19 cellular contexts compared by ENCODE assay signal in the genomic region with DNA sequence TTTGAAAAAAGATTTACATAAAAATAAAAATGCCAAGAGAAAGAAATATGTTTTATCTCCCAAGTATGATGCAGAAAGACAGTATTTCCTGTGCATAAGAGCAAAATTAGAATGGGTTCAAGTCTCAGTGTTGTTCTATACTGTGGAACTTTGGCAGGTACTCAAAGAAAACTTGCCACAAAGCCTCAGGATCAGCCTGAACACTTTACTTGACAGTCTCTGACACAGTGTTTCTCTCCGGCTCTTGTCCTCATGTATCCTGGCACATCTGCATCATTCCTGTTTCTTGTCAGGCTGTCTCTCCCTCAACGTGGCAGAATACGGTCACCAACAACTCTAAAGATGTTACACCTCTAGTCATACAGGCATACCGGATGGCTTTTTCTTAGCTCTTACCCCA.
DNase-seq lines count a peak whose midpoint lies in the region; ATAC-seq, FAIRE-seq and TF ChIP-seq lines count a peak whose summit lies in the region.
"Had no signal": no experiment of that assay in that cellular context is flagged by ENCODE, and none has a peak within 500 bp of the region (broad histone marks: within the 10 kb centered on the region; RNA-seq: fewer than 3 reads in every experiment).

No MANE protein-coding gene starts in this region.

- H3K27ac Mint-ChIP-seq in chondrocyte (ENCODE audit: unreplicated experiment), result peak overlapping the region; percentile 84
- H3K27ac Mint-ChIP-seq: activated naive CD4-positive, alpha-beta T cell treated with anti-CD3 and anti-CD28 coated beads, Interleukin-2, amount 10 ng/mL, durations not matched to agents 7 days and 5 days; activated T-cell treated with anti-CD3 and anti-CD28 coated beads, Interleukin-2, amount 50 U/mL, for 72 hours; natural killer cell treated with Interleukin-12 subunit alpha and Interleukin-12 subunit beta and Interleukin-15 and Interleukin-18, amount 100 ng/mL, for 72 hours had no signal

- no peaks in the 10 kb centered on the region for H3K9me3 Mint-ChIP-seq in chondrocyte (ENCODE audit: low read depth)
- H3K9me3 Mint-ChIP-seq: activated naive CD4-positive, alpha-beta T cell treated with anti-CD3 and anti-CD28 coated beads, Interleukin-2, amount 10 ng/mL, durations not matched to agents 7 days and 5 days; activated T-cell treated with anti-CD3 and anti-CD28 coated beads, Interleukin-2, amount 50 U/mL, for 72 hours; natural killer cell treated with Interleukin-12 subunit alpha and Interleukin-12 subunit beta and Interleukin-15 and Interleukin-18, amount 100 ng/mL, for 72 hours had no signal

- H3K9me3 ChIP-seq in right atrium auricular region, result no peaks in the 10 kb centered on the region
- no peaks in the 10 kb centered on the region for H3K9me3 ChIP-seq in mesenchymal stem cell (ENCODE audit: control insufficient read depth, low read length)
- H3K9me3 ChIP-seq in aorta (ENCODE audit: control insufficient read depth, low read length), result no peaks in the 10 kb centered on the region
- H3K9me3 ChIP-seq in HepG2 (ENCODE audit: low read length), result no peaks in the 10 kb centered on the region
- H3K9me3 ChIP-seq: BE2C, sigmoid colon had no signal

- in situ Hi-C loops in HepG2 (cut with HindIII; ENCODE audit: extremely low pct_ligation_motif_present, low pct_unique_long_range_greater_than_20kb), result loop anchor here (25.0 kb wide), 1 partner anchor 611 kb away; no protein-coding TSS in a partner anchor

- no peak overlapping the region for H3K23ac ChIP-seq in mesenchymal stem cell (ENCODE audit: low read length in 2 of 2)

- no peak overlapping the region for H4K8ac ChIP-seq in mesenchymal stem cell (ENCODE audit: low read length)

- H3K18ac ChIP-seq in mesenchymal stem cell (ENCODE audit: low read depth in 1 of 2, low read length in 2 of 2), result no peak overlapping the region

- CTCF ChIA-PET in HepG2 (lab: Yijun Ruan, JAX; ENCODE audit: low intra/inter-chr PET ratio, low total read pairs), result interaction anchor here (2.1 to 2.2 kb wide), 2 partner anchors 331 to 601 kb away, joined by 7 to 16 read pairs; no protein-coding TSS in a partner anchor

- peak; percentile 78 for ATAC-seq in Right ventricle myocardium superior (ENCODE audit: poor library complexity)
- ATAC-seq in aorta (ENCODE audit: low FRiP score), result no peak
- no peak for ATAC-seq in HG03196 (IDR thresholded peaks at IDR 0.05; ENCODE audit: unreplicated experiment)
- ATAC-seq in HepG2, result no peak
- ATAC-seq: activated T-cell treated with anti-CD3 and anti-CD28 coated beads, Interleukin-2, amount 50 U/mL, for 72 hours; natural killer cell treated with Interleukin-12 subunit alpha and Interleukin-12 subunit beta and Interleukin-15 and Interleukin-18, amount 100 ng/mL, for 72 hours had no signal

- no peak overlapping the region for H4K91ac ChIP-seq in mesenchymal stem cell (ENCODE audit: low read length)

- no peak overlapping the region for H2BK5ac ChIP-seq in mesenchymal stem cell (ENCODE audit: low read depth, low read length, poor library complexity, severe bottlenecking)

- peak overlapping the region in 1 of 2 experiments; percentile 21 for H2BK12ac ChIP-seq in mesenchymal stem cell (ENCODE audit: low read length in 2 of 2)

- POLR2A ChIA-PET in HepG2 (lab: Yijun Ruan, JAX), result no interaction called here

- H2BK120ac ChIP-seq in mesenchymal stem cell (ENCODE audit: low read depth, low read length), result no peak overlapping the region

- H3K27me3 Mint-ChIP-seq in chondrocyte (ENCODE audit: low read depth), result no peaks in the 10 kb centered on the region
- H3K27me3 Mint-ChIP-seq: activated naive CD4-positive, alpha-beta T cell treated with anti-CD3 and anti-CD28 coated beads, Interleukin-2, amount 10 ng/mL, durations not matched to agents 7 days and 5 days; natural killer cell treated with Interleukin-12 subunit alpha and Interleukin-12 subunit beta and Interleukin-15 and Interleukin-18, amount 100 ng/mL, for 72 hours had no signal

- H3K4me2 ChIP-seq in mesenchymal stem cell (ENCODE audit: low read length, poor library complexity, severe bottlenecking) (no peak overlapping the region), HepG2 (ENCODE audit: low read depth, low read length) (no peak overlapping the region)

- TF ChIP-seq RAD21 in HepG2 (CRISPR knock-in tag; IDR thresholded peaks at IDR 0.05), result no peak

- H3K36me3 Mint-ChIP-seq in chondrocyte (ENCODE audit: low read depth), result no peaks in the 10 kb centered on the region
- H3K36me3 Mint-ChIP-seq: activated naive CD4-positive, alpha-beta T cell treated with anti-CD3 and anti-CD28 coated beads, Interleukin-2, amount 10 ng/mL, durations not matched to agents 7 days and 5 days; natural killer cell treated with Interleukin-12 subunit alpha and Interleukin-12 subunit beta and Interleukin-15 and Interleukin-18, amount 100 ng/mL, for 72 hours had no signal

- H3K9ac ChIP-seq in mesenchymal stem cell (ENCODE audit: low read length) (peak overlapping the region; percentile 46), HepG2 (ENCODE audit: insufficient read depth, low read depth, low read length) (no peak overlapping the region)

- WGBS in mesenchymal stem cell, result 71% methylated on average over 4 of the region's 4 CpGs
- WGBS in aorta, 2 donors, result 32 to 33% methylated on average over 4 of the region's 4 CpGs
- WGBS in HepG2 (ENCODE audit: low lambda C conversion rate), result 61% methylated on average over 4 of the region's 4 CpGs

- TF ChIP-seq CTCF in right atrium auricular region (IDR thresholded peaks at IDR 0.05) (no peak), chondrocyte (IDR thresholded peaks at IDR 0.05) (no peak), HepG2 (CRISPR knock-in tag; IDR thresholded peaks at IDR 0.05) (no peak)

- H2AK5ac ChIP-seq in mesenchymal stem cell (ENCODE audit: low read length, severe bottlenecking), result no peak overlapping the region

- no peaks in the 10 kb centered on the region for H4K20me1 ChIP-seq in HepG2 (ENCODE audit: insufficient read depth, low read length)

- no peak overlapping the region for H3K4me3 Mint-ChIP-seq in chondrocyte (ENCODE audit: unreplicated experiment)
- H3K4me3 Mint-ChIP-seq: activated naive CD4-positive, alpha-beta T cell treated with anti-CD3 and anti-CD28 coated beads, Interleukin-2, amount 10 ng/mL, durations not matched to agents 7 days and 5 days; activated T-cell treated with anti-CD3 and anti-CD28 coated beads, Interleukin-2, amount 50 U/mL, for 72 hours; natural killer cell treated with Interleukin-12 subunit alpha and Interleukin-12 subunit beta and Interleukin-15 and Interleukin-18, amount 100 ng/mL, for 72 hours had no signal

- H2BK15ac ChIP-seq in mesenchymal stem cell (ENCODE audit: low read depth, poor library complexity, severe bottlenecking), result no peak overlapping the region

- DNase-seq in Right ventricle myocardium superior (no peak), right atrium auricular region (ENCODE audit: low spot score) (no peak), chondrocyte (ENCODE audit: low spot score) (no peak), mesenchymal stem cell (no peak), aorta (no peak), HPDE6-E6E7 (ENCODE audit: extremely low spot score) (no peak), HepG2 (ENCODE audit: low spot score) (no peak)
- DNase-seq: activated CD4-positive, alpha-beta T cell treated with anti-CD3 and anti-CD28 coated beads for 4 hours; activated naive CD4-positive, alpha-beta T cell treated with anti-CD3 and anti-CD28 coated beads, Interleukin-2, amount 10 ng/mL, durations not matched to agents 7 days and 5 days; activated T-cell treated with anti-CD3 and anti-CD28 coated beads, Interleukin-2, amount 50 U/mL, for 72 hours; NCI-H2171; NK-92 treated with Interleukin-12 subunit alpha and Interleukin-12 subunit beta, amount 100 ng/mL, for 24 hours; posterior cingulate gyrus; sigmoid colon had no signal

- peak overlapping the region in 1 of 2 experiments; percentile 32 for H3K4ac ChIP-seq in mesenchymal stem cell (ENCODE audit: low read depth in 1 of 2, low read length in 2 of 2)

- H3K79me2 ChIP-seq in HepG2 (ENCODE audit: insufficient read depth, low read length), result no peaks in the 10 kb centered on the region

- no peaks in the 10 kb centered on the region for H3K79me1 ChIP-seq in mesenchymal stem cell (replicated peaks; ENCODE audit: low read length, poor library complexity, severe bottlenecking)

- peaks cover 37% of the 10 kb centered on the region for H3K4me1 Mint-ChIP-seq in chondrocyte (ENCODE audit: low read depth)
- H3K4me1 Mint-ChIP-seq: activated naive CD4-positive, alpha-beta T cell treated with anti-CD3 and anti-CD28 coated beads, Interleukin-2, amount 10 ng/mL, durations not matched to agents 7 days and 5 days had no signal

- TF ChIP-seq POLR2A in HepG2 (IDR thresholded peaks at IDR 0.05; ENCODE audit: insufficient read depth in 1 of 2, low read depth in 2 of 2, low read length in 2 of 2), result no peak

- H2AFZ ChIP-seq in mesenchymal stem cell (ENCODE audit: low read depth, low read length), result no peak overlapping the region
- no peak overlapping the region for H2AFZ ChIP-seq in HepG2 (ENCODE audit: low read length)

- H3K4me1 ChIP-seq in right atrium auricular region (peaks cover 0 to 26% of the 10 kb centered on the region in 2 donors), mesenchymal stem cell (ENCODE audit: control insufficient read depth, insufficient read depth, low read depth, low read length) (no peaks in the 10 kb centered on the region), aorta (ENCODE audit: control insufficient read depth in 1 of 2, insufficient read depth in 2 of 2, low read length in 2 of 2) (no peaks in the 10 kb centered on the region), HepG2 (ENCODE audit: insufficient read depth, low read length) (no peaks in the 10 kb centered on the region)
- H3K4me1 ChIP-seq: sigmoid colon had no signal

- H3K14ac ChIP-seq in mesenchymal stem cell (ENCODE audit: low read length in 2 of 2), result no peak overlapping the region

- H3K27ac ChIP-seq in right atrium auricular region (peak overlapping the region in 1 of 2 donors; percentile 53), mesenchymal stem cell (ENCODE audit: low read length, poor library complexity, severe bottlenecking) (no peak overlapping the region), aorta (ENCODE audit: low read depth in 1 of 2, low read length in 2 of 2) (no peak overlapping the region), HepG2 (ENCODE audit: extremely low read length, insufficient read depth, low read length) (no peak overlapping the region)
- H3K27ac ChIP-seq: sigmoid colon had no signal

- H3K27me3 ChIP-seq in right atrium auricular region, result no peaks in the 10 kb centered on the region
- H3K27me3 ChIP-seq in mesenchymal stem cell (ENCODE audit: control insufficient read depth in 1 of 2, insufficient read depth in 1 of 2, low read length in 2 of 2), result no peaks in the 10 kb centered on the region
- H3K27me3 ChIP-seq in aorta (ENCODE audit: control insufficient read depth in 1 of 2, insufficient read depth in 2 of 2, low read length in 1 of 2), result no peaks in the 10 kb centered on the region
- no peaks in the 10 kb centered on the region for H3K27me3 ChIP-seq in HepG2 (ENCODE audit: control insufficient read depth in 1 of 2, insufficient read depth in 2 of 2, low read length in 2 of 2)
- H3K27me3 ChIP-seq: BE2C, sigmoid colon had no signal

- BruUV-seq in HepG2 (replicated peaks; lab: Mats Ljungman, UMichigan), result no TSS peak

- no peak for FAIRE-seq in HepG2 (lab: Jason Lieb, UNC)
- FAIRE-seq: A204.1, RCC 7860 had no signal

- H3K36me3 ChIP-seq in right atrium auricular region (no peaks in the 10 kb centered on the region), mesenchymal stem cell (ENCODE audit: control insufficient read depth in 1 of 2, insufficient read depth in 2 of 2, low read depth in 1 of 2, low read length in 2 of 2) (peaks cover 0 to 6% of the 10 kb centered on the region in 2 experiments), aorta (ENCODE audit: control insufficient read depth in 1 of 2, insufficient read depth in 2 of 2, low read length in 1 of 2) (no peaks in the 10 kb centered on the region), HepG2 (replicated peaks in 1 of 2; ENCODE audit: control insufficient read depth in 1 of 2, insufficient read depth in 2 of 2, low read length in 2 of 2) (no peaks in the 10 kb centered on the region)
- H3K36me3 ChIP-seq: BE2C, sigmoid colon had no signal

- intact Hi-C loops in Right ventricle myocardium superior (cut with DNase I) (loop anchor here (10.0 kb wide), 1 partner anchor 374 kb away; no protein-coding TSS in a partner anchor), aorta (cut with DNase I) (loop anchor here (5.0 kb wide), 3 partner anchors 596 to 666 kb away; no protein-coding TSS in a partner anchor), HepG2 (cut with micrococcal nuclease; ENCODE audit: unreplicated experiment) (loop anchor here (1.0 kb wide), 3 partner anchors 330 to 664 kb away; no protein-coding TSS in a partner anchor)

- TF ChIP-seq EP300 in HepG2 (IDR thresholded peaks at IDR 0.05; ENCODE audit: low read depth in 2 of 2, low read length in 2 of 2) (no peak), HepG2 (CRISPR knock-in tag; IDR thresholded peaks at IDR 0.05; ENCODE audit: borderline replicate concordance) (no peak)

- H3K4me3 ChIP-seq in right atrium auricular region (no peak overlapping the region), mesenchymal stem cell (ENCODE audit: insufficient read depth in 1 of 2, low read depth in 1 of 2, low read length in 2 of 2) (no peak overlapping the region), aorta (ENCODE audit: low read length in 2 of 2) (no peak overlapping the region), HepG2 (replicated peaks in 1 of 3; ENCODE audit: insufficient read depth in 1 of 3, low read depth in 2 of 3, low read length in 3 of 3) (no peak overlapping the region)
- H3K4me3 ChIP-seq: sigmoid colon had no signal
